20 cellular contexts compared by ENCODE assay signal in genomic region chr1:110007458-110007857, GRCh38. TPM values are rescaled to one million over a fixed set of nuclear protein-coding genes. Genes with fewer than 3 reads are reported as not detected.
A peak's percentile ranks its signal among the peaks of the same experiment; 100 is the strongest.
DNase-seq lines count a peak whose midpoint lies in the region; ATAC-seq and TF ChIP-seq lines count a peak whose summit lies in the region.
"Had no signal": no experiment of that assay in that cellular context is flagged by ENCODE, and none has a peak within 500 bp of the region (broad histone marks: within the 10 kb centered on the region; RNA-seq: fewer than 3 reads in every experiment).

No MANE protein-coding gene starts in this region.

- no peaks in the 10 kb centered on the region for H3K9me2 ChIP-seq in PC-9 (ENCODE audit: insufficient read depth)
- H3K9me2 ChIP-seq in Karpas-422 (replicated peaks; ENCODE audit: insufficient read depth, low read length) = no peaks in the 10 kb centered on the region

- H3K27me3 ChIP-seq in PC-9 (ENCODE audit: insufficient read depth, low read depth) (no peaks in the 10 kb centered on the region), iPS-20b (ENCODE audit: insufficient read depth, low read length) (no peaks in the 10 kb centered on the region), Karpas-422 (ENCODE audit: low read length) (no peaks in the 10 kb centered on the region)
- H3K27me3 ChIP-seq: tibial artery had no signal

- peaks cover 23 to 32% of the 10 kb centered on the region in 2 donors for H3K4me1 Mint-ChIP-seq in natural killer cell

- H3K27ac ChIP-seq in PC-9 (no peak overlapping the region), iPS-20b (ENCODE audit: low read length) (no peak overlapping the region), substantia nigra (ENCODE audit: low read depth, low read length, poor library complexity, severe bottlenecking) (peak overlapping the region; percentile 13), Karpas-422 (ENCODE audit: low read length) (no peak overlapping the region)
- H3K27ac ChIP-seq: 22Rv1, GM23248, skin epidermis, tibial artery had no signal

- H3K27ac Mint-ChIP-seq in natural killer cell = no peak overlapping the region

- H3K36me3 ChIP-seq in PC-9 (ENCODE audit: low read depth) = peaks cover 60% of the 10 kb centered on the region
- peaks cover 38% of the 10 kb centered on the region for H3K36me3 ChIP-seq in iPS-20b (ENCODE audit: insufficient read depth, low read depth, low read length)
- H3K36me3 ChIP-seq in Karpas-422 (ENCODE audit: insufficient read depth, low read length) = peaks cover 11% of the 10 kb centered on the region; the same call in 1 of the 2 replicates

- peaks cover 69% of the 10 kb centered on the region for H3F3A ChIP-seq in PC-9 (ENCODE audit: insufficient read depth, low read depth)

- no peak for ATAC-seq in natural killer cell
- ATAC-seq in HG02885 (IDR thresholded peaks at IDR 0.05; ENCODE audit: poor library complexity, unreplicated experiment) = no peak
- ATAC-seq: K562 had no signal

- BruUV-seq in PC-9 (replicated peaks; lab: Mats Ljungman, UMichigan) = no TSS peak

- H3K4me3 Mint-ChIP-seq in natural killer cell = no peak overlapping the region
- H3K4me3 Mint-ChIP-seq: CD14-positive monocyte had no signal

- H3K79me2 ChIP-seq in PC-9 (ENCODE audit: low read depth) (peaks cover 83% of the 10 kb centered on the region), Karpas-422 (ENCODE audit: low read length) (peaks cover 49% of the 10 kb centered on the region)

- no peak for TF ChIP-seq CTCF in PC-9 (conservative IDR thresholded peaks at IDR 0.05)
- no peak for TF ChIP-seq CTCF in natural killer cell (IDR thresholded peaks at IDR 0.05)

- H3K4me1 ChIP-seq in PC-9 (replicated peaks; ENCODE audit: insufficient read depth) (peaks cover 49% of the 10 kb centered on the region), iPS-20b (ENCODE audit: insufficient read depth, low read length) (peaks cover 52% of the 10 kb centered on the region), Karpas-422 (ENCODE audit: low read length) (peaks cover 36% of the 10 kb centered on the region)

- POLR2A ChIA-PET in PC-9 (lab: Charles Lee; ENCODE audit: unreplicated experiment) = no interaction called here

- intact Hi-C loops in PC-9 (cut with micrococcal nuclease; ENCODE audit: unreplicated experiment) = no loop called here
- intact Hi-C loops in natural killer cell (cut with micrococcal nuclease) = no loop called here

- H3K27me3 Mint-ChIP-seq in natural killer cell (ENCODE audit: low read depth in 2 of 2) = no peaks in the 10 kb centered on the region

- H2AFZ ChIP-seq in PC-9 = no peak overlapping the region
- no peak overlapping the region for H2AFZ ChIP-seq in Karpas-422 (ENCODE audit: low read length)
- H2AFZ ChIP-seq: GM23248 had no signal

- no peaks in the 10 kb centered on the region for H3K9me3 Mint-ChIP-seq in natural killer cell
- H3K9me3 Mint-ChIP-seq: CD14-positive monocyte had no signal

- DNase-seq in NCI-H1417 (lab: John Stamatoyannopoulos, UW) (peak in 2 of 3 experiments; percentile 40 to 63), NCI-H1417 treated with DMSO at 0.1 percent for 48 hours (lab: John Stamatoyannopoulos, UW) (no peak), PC-9 (no peak), substantia nigra (lab: John Stamatoyannopoulos, UW) (no peak), natural killer cell (no peak), Karpas-422 (no peak)
- DNase-seq: activated CD4-positive, CD25-positive, alpha-beta regulatory T cell; GM23248; left ventricle myocardium superior; NCI-H1048; NCI-H446 treated with DMSO at 0.1 percent for 48 hours; SHP77 treated with DMSO at 0.1 percent for 48 hours; T-helper 2 cell; tibial artery had no signal

- H4K20me1 ChIP-seq in PC-9 (ENCODE audit: insufficient read depth) = peaks cover 13% of the 10 kb centered on the region; the same call in 1 of the 2 replicates
- no peaks in the 10 kb centered on the region for H4K20me1 ChIP-seq in Karpas-422 (ENCODE audit: insufficient read depth, low read depth, low read length)

- H3K4me3 ChIP-seq in PC-9 = no peak overlapping the region
- peak overlapping the region; percentile 28; the same call in 1 of the 2 replicates for H3K4me3 ChIP-seq in iPS-20b (ENCODE audit: low read length)
- no peak overlapping the region for H3K4me3 ChIP-seq in Karpas-422 (ENCODE audit: low read length)
- H3K4me3 ChIP-seq: GM23248, K562, skin epidermis, tibial artery had no signal

- H3K36me3 Mint-ChIP-seq in natural killer cell = peaks cover 25% of the 10 kb centered on the region

- CTCF ChIA-PET in PC-9 (lab: Charles Lee) = interaction anchor here (0.5 to 0.7 kb wide), 2 partner anchors 328 to 367 kb away, joined by 4 to 13 read pairs; no protein-coding TSS in a partner anchor

- H3K9me3 ChIP-seq in PC-9 (ENCODE audit: insufficient read depth, low read depth) = no peaks in the 10 kb centered on the region
- H3K9me3 ChIP-seq in iPS-20b (ENCODE audit: insufficient read depth, low read depth, low read length) = no peaks in the 10 kb centered on the region
- H3K9me3 ChIP-seq in Karpas-422 (ENCODE audit: low read length) = no peaks in the 10 kb centered on the region
- H3K9me3 ChIP-seq: tibial artery had no signal

- H3K9ac ChIP-seq in iPS-20b (ENCODE audit: low read depth, low read length) (peak overlapping the region; percentile 4; the same call in 1 of the 2 replicates), Karpas-422 (ENCODE audit: low read length) (no peak overlapping the region)
- H3K9ac ChIP-seq: GM23248 had no signal

- H3K4me2 ChIP-seq in PC-9 = peak overlapping the region; percentile 97; the same call in 1 of the 2 replicates
- no peak overlapping the region for H3K4me2 ChIP-seq in Karpas-422 (ENCODE audit: low read depth, low read length, poor library complexity, severe bottlenecking)

RNA-seq across cellular contexts. Expression of gene AHCYL1, which starts 22.9 kb away (rescaled TPM):
- 143 and 147 TPM in 2 replicates for total RNA-seq in PC-9 (2021)
- 10 to 100 TPM; 23.3 to 30.0 (median 29.1) TPM for total RNA-seq in natural killer cell
- total RNA-seq in Karpas-422 (2014; rRNA removed; shearing (Covaris generic); ENCODE audit: low replicate concordance) = 29.5 and 34.0 TPM in 2 replicates

RNA-seq across cellular contexts. Expression of gene STRIP1, which starts 27.0 kb away (rescaled TPM):
- total RNA-seq in PC-9 (2021) = 32.1 and 36.5 TPM in 2 replicates
- 100 to 1,000 TPM in 2 of 3 donors, 10 to 100 TPM in 1; 92.4 to 139 (median 130) TPM for total RNA-seq in natural killer cell
- total RNA-seq in Karpas-422 (2014; rRNA removed; shearing (Covaris generic); ENCODE audit: low replicate concordance) = 35.3 and 53.8 TPM in 2 replicates

Comparison
In these comparisons a context has a peak if more than half of its experiments do, and no peak if none do; other contexts are left out.
1. DNase-seq: peak in NCI-H1417 (2 of 3); none in NCI-H1417 treated with DMSO at 0.1 percent for 48 hours (single experiment), PC-9 (0 of 2), substantia nigra (0 of 49), natural killer cell (single experiment) and Karpas-422 (single experiment).